In the genomic region with DNA sequence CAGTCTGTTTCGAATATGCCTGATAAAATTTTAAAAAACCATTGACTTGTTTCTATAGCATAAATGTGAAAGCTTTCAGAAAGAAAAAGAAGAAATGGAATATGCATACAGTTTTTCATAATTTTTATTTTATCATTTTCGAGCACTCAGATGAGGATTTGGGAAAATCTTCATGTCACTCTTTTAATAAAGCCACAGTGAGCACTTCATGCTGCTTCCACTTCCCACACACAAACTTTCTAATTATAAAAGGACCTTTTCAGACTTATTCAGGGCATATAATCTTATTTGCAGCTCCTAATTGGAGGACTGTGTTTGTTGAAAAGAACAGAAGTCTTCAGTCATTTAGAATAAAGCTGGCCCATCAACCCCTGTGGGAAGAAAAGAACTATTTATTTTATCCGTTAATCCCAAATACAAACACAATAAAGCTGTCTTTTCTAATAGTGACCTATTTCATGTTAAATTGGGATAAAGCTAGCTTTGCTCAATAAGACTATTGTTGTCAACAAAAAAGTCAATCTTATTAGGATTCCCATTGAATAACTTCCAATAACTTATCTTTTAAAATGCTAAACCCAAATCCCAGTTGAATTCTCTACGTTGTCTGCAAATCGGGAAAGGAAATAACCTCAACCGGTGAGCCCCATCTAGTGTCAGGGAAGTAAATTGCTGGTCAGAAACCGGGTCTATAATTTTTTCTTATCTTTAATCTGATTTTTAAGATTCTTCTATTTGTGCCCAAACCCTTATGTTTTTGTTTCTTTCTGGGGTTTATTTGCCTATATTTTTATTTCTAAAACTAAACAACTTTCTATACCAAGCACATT, we compare ENCODE assay signal across 8 cellular contexts.
DNase-seq lines count a peak whose midpoint lies in the region; ATAC-seq and TF ChIP-seq lines count a peak whose summit lies in the region.

No MANE protein-coding gene starts in this region.

- no peaks in the 10 kb centered on the region for H3K36me3 ChIP-seq in gastroesophageal sphincter

- no peak for ATAC-seq in gastroesophageal sphincter
- ATAC-seq in HG02852 (IDR thresholded peaks at IDR 0.05; ENCODE audit: unreplicated experiment), result no peak

- 12 to 13% methylated on average over 7 of the region's 7 CpGs for WGBS in gastroesophageal sphincter (ENCODE audit: low coverage in 1 of 2), 2 donors

- no peaks in the 10 kb centered on the region for H3K27me3 ChIP-seq in gastroesophageal sphincter

- H3K4me3 ChIP-seq in HFF-Myc (replicated peaks; ENCODE audit: low read depth, low read length) (no peak overlapping the region), gastroesophageal sphincter (peak overlapping the region in 1 of 2 donors; percentile 13)

- H3K4me1 ChIP-seq in gastroesophageal sphincter, result peaks cover 0 to 11% (median 0%) of the 10 kb centered on the region in 3 donors

- DNase-seq in Ammon's horn (ENCODE audit: low spot score) (peak; percentile 70), HFF-Myc (ENCODE audit: extremely low read depth, low read depth) (no peak), SKM-1 (lab: John Stamatoyannopoulos, UW; ENCODE audit: unreplicated experiment) (peak; percentile 11), renal cortical epithelial cell (ENCODE audit: low read depth) (peak; percentile 7)
- DNase-seq in stimulated activated CD8-positive, alpha-beta memory T cell treated with anti-CD3 and anti-CD28 coated beads, Interleukin-4, amount 100 ng/mL, for 48 hours, result no peak
- DNase-seq in activated naive CD4-positive, alpha-beta T cell treated with anti-CD3 and anti-CD28 coated beads, Interleukin-2, amount 50 U/mL, for 16 hours, result no peak

- no peak for TF ChIP-seq EP300 in gastroesophageal sphincter (IDR thresholded peaks at IDR 0.05)

- H3K27ac ChIP-seq in gastroesophageal sphincter, result peak overlapping the region in 3 of 4 donors; percentile 40 to 50 (median 48)

- no peaks in the 10 kb centered on the region for H3K9me3 ChIP-seq in gastroesophageal sphincter

- TF ChIP-seq POLR2A in gastroesophageal sphincter (IDR thresholded peaks at IDR 0.05), result no peak

- TF ChIP-seq CTCF in HFF-Myc (IDR thresholded peaks at IDR 0.05; ENCODE audit: low read depth, low read length, missing control alignments) (peak; percentile 57), gastroesophageal sphincter (IDR thresholded peaks at IDR 0.05) (peak; percentile 55 to 71 (median 64))

Comparison
In these comparisons a context has a peak if more than half of its experiments do, and no peak if none do; other contexts are left out.
1. DNase-seq: peak in Ammon's horn (single experiment), SKM-1 (single experiment) and renal cortical epithelial cell (single experiment); none in HFF-Myc (single experiment), stimulated activated CD8-positive, alpha-beta memory T cell treated with anti-CD3 and anti-CD28 coated beads, Interleukin-4, amount 100 ng/mL, for 48 hours (single experiment) and activated naive CD4-positive, alpha-beta T cell treated with anti-CD3 and anti-CD28 coated beads, Interleukin-2, amount 50 U/mL, for 16 hours (single experiment).